Comparison of ENCODE assay signal across 1 cellular context in genomic region chr11:104997288-104997687, GRCh38.
TF ChIP-seq lines count a peak whose summit lies in the region.

No MANE protein-coding gene starts in this region.

TF ChIP-seq in HepG2, 621 proteins besides CTCF, POLR2A, EP300 and RAD21:
- peak; percentile 52 for TF ChIP-seq STAG1 (CRISPR knock-in tag; IDR thresholded peaks at IDR 0.05)
- 0 out of 2 replicates have a peak, but pooled peaks have one; percentile 23 for TF ChIP-seq KAT8 (CRISPR knock-in tag; IDR thresholded peaks at IDR 0.05)
- peak; percentile 7; the same call in 1 of the 2 replicates for TF ChIP-seq SMC3 (IDR thresholded peaks at IDR 0.05; ENCODE audit: low read length)
- 0 out of 2 replicates have a peak, but pooled peaks have one; percentile 23 for TF ChIP-seq ZMYM4 (CRISPR knock-in tag; IDR thresholded peaks at IDR 0.05)
- no peak for TF ChIP-seq SIX1 (CRISPR knock-in tag; IDR thresholded peaks at IDR 0.05; ENCODE audit: borderline replicate concordance)
TF ChIP-seq in HepG2: peak in this region for 4.
